Comparison of ENCODE assay signal across 37 cellular contexts in genomic region chr13:109425821-109426689, GRCh38.
"Had no signal": no experiment of that assay in that cellular context is flagged by ENCODE, and none has a peak within 500 bp of the region (broad histone marks: within the 10 kb centered on the region; RNA-seq: fewer than 3 reads in every experiment).

No MANE protein-coding gene starts in this region.

- H3K4me3 Mint-ChIP-seq: activated B cell treated with CpG ODN at 0.5 μM for 24 hours; activated CD8-positive, alpha-beta memory T cell treated with anti-CD3 and anti-CD28 coated beads, Interleukin-2, amount 10 ng/mL, durations not matched to agents 7 days and 5 days; activated CD8-positive, alpha-beta T cell treated with anti-CD3 and anti-CD28 coated beads, Interleukin-2, amount 10 ng/mL, durations not matched to agents 7 days and 5 days; activated naive CD4-positive, alpha-beta T cell treated with anti-CD3 and anti-CD28 coated beads for 36 hours; activated naive CD4-positive, alpha-beta T cell treated with anti-CD3 and anti-CD28 coated beads, Interleukin-2, amount 50 U/mL, for 24 hours; activated naive CD8-positive, alpha-beta T cell treated with anti-CD3 and anti-CD28 coated beads for 36 hours; activated naive CD8-positive, alpha-beta T cell treated with anti-CD3 and anti-CD28 coated beads, Interleukin-2, amount 50 U/mL, for 24 hours; activated T-helper 1 cell treated with anti-CD3 and anti-CD28 coated beads, Interleukin-12 subunit alpha, Interleukin-12 subunit beta, Interleukin-2, Interleukin-4 antibody, amounts not matched to agents 30 ng/mL and 10 ng/mL and 1 ng/mL, durations not matched to agents 14 hours and 24 hours and 36 hours; dendritic cell treated with granulocyte-macrophage colony-stimulating factor and Interleukin-4, amounts not matched to agents 40 ng/mL and 50 ng/mL, for 4 days; endodermal cell; T-helper 17 cell; T-helper 2 cell treated with Interferon-gamma antibody and Interleukin-4, amounts not matched to agents 5 μg/mL and 100 μg/mL, for 36 hours had no signal

- H3K9me3 Mint-ChIP-seq: activated B cell treated with CpG ODN at 0.5 μM for 24 hours; activated naive CD4-positive, alpha-beta T cell treated with anti-CD3 and anti-CD28 coated beads, Interleukin-2, amount 50 U/mL, for 24 hours; activated T-helper 1 cell treated with anti-CD3 and anti-CD28 coated beads, Interleukin-12 subunit alpha, Interleukin-12 subunit beta, Interleukin-2, Interleukin-4 antibody, amounts not matched to agents 30 ng/mL and 10 ng/mL and 1 ng/mL, durations not matched to agents 14 hours and 24 hours and 36 hours had no signal

- H3K4me1 ChIP-seq: adrenal gland, body of pancreas, breast epithelium, colonic mucosa had no signal

- H3K27ac ChIP-seq: adrenal gland, body of pancreas, breast epithelium, cardiac muscle cell, colonic mucosa, dorsolateral prefrontal cortex, WERI-Rb-1 had no signal

- FAIRE-seq: frontal cortex had no signal

- H3K9me3 ChIP-seq: adrenal gland, body of pancreas, breast epithelium, colonic mucosa had no signal

- H3K36me3 ChIP-seq: adrenal gland, breast epithelium, cardiac muscle cell, colonic mucosa, WERI-Rb-1 had no signal

- H3K36me3 Mint-ChIP-seq: activated CD8-positive, alpha-beta memory T cell treated with anti-CD3 and anti-CD28 coated beads, Interleukin-2, amount 10 ng/mL, durations not matched to agents 7 days and 5 days; activated naive CD4-positive, alpha-beta T cell treated with anti-CD3 and anti-CD28 coated beads, Interleukin-2, amount 50 U/mL, for 24 hours; activated naive CD8-positive, alpha-beta T cell treated with anti-CD3 and anti-CD28 coated beads for 36 hours had no signal

- DNase-seq: activated B cell treated with CpG ODN at 0.5 μM for 24 hours; activated CD4-positive, alpha-beta T cell treated with anti-CD3 and anti-CD28 coated beads for 48 hours; activated CD4-positive, alpha-beta T cell treated with anti-CD3 and anti-CD28 coated beads, Interleukin-2, amount 50 U/mL, for 1 hour; activated CD4-positive, alpha-beta T cell treated with anti-CD3 and anti-CD28 coated beads, Interleukin-2, amount 50 U/mL, for 48 hours; activated CD8-positive, alpha-beta memory T cell treated with anti-CD3 and anti-CD28 coated beads, Interleukin-2, amount 10 ng/mL, durations not matched to agents 7 days and 5 days; activated CD8-positive, alpha-beta memory T cell treated with anti-CD3 and anti-CD28 coated beads, Interleukin-2, amount 50 U/mL, for 4 hours; activated CD8-positive, alpha-beta T cell treated with anti-CD3 and anti-CD28 coated beads, Interleukin-2, amount 10 ng/mL, durations not matched to agents 7 days and 5 days; activated effector memory CD4-positive, alpha-beta T cell treated with anti-CD3 and anti-CD28 coated beads, Interleukin-2, amount 50 U/mL, for 16 hours; activated naive CD4-positive, alpha-beta T cell treated with anti-CD3 and anti-CD28 coated beads for 36 hours; activated naive CD8-positive, alpha-beta T cell treated with anti-CD3 and anti-CD28 coated beads for 36 hours; activated naive CD8-positive, alpha-beta T cell treated with anti-CD3 and anti-CD28 coated beads, Interleukin-2, amount 50 U/mL, for 24 hours; activated T-cell treated with anti-CD3 and anti-CD28 coated beads, Interleukin-2, amount 50 U/mL, for 1 hour; activated T-cell treated with anti-CD3 and anti-CD28 coated beads, Interleukin-2, amount 50 U/mL, for 48 hours; adrenal gland; amygdala; aorta; body of pancreas; central memory CD4-positive, alpha-beta T cell; cerebellar nuclear complex; colonic mucosa; dorsolateral prefrontal cortex; effector memory CD4-positive, alpha-beta T cell; endodermal cell; head of caudate nucleus; T-helper 17 cell; T1000; WERI-Rb-1 had no signal

- H3K4me3 ChIP-seq: adrenal gland, body of pancreas, breast epithelium, cardiac muscle cell, colonic mucosa, dorsolateral prefrontal cortex had no signal

- H3K27me3 Mint-ChIP-seq: activated B cell treated with CpG ODN at 0.5 μM for 24 hours; dendritic cell treated with granulocyte-macrophage colony-stimulating factor and Interleukin-4, amounts not matched to agents 40 ng/mL and 50 ng/mL, for 4 days; T-helper 17 cell had no signal

- ATAC-seq: activated CD4-positive, CD25-positive, alpha-beta regulatory T cell treated with anti-CD3 and anti-CD28 coated beads, Interleukin-2, amount 50 U/mL, for 24 hours; activated CD8-positive, alpha-beta memory T cell treated with anti-CD3 and anti-CD28 coated beads, Interleukin-2, amount 10 ng/mL, durations not matched to agents 7 days and 5 days; activated CD8-positive, alpha-beta T cell treated with anti-CD3 and anti-CD28 coated beads, Interleukin-2, amount 10 ng/mL, durations not matched to agents 7 days and 5 days; activated naive CD8-positive, alpha-beta T cell treated with anti-CD3 and anti-CD28 coated beads, Interleukin-2, amount 50 U/mL, for 24 hours; body of pancreas; esophagus mucosa; T-helper 17 cell had no signal

- H3K4me1 Mint-ChIP-seq: activated B cell treated with CpG ODN at 0.5 μM for 24 hours, endodermal cell, T-helper 17 cell had no signal

- H3K27ac Mint-ChIP-seq: activated B cell treated with CpG ODN at 0.5 μM for 24 hours; activated CD8-positive, alpha-beta memory T cell treated with anti-CD3 and anti-CD28 coated beads, Interleukin-2, amount 10 ng/mL, durations not matched to agents 7 days and 5 days; activated CD8-positive, alpha-beta T cell treated with anti-CD3 and anti-CD28 coated beads, Interleukin-2, amount 10 ng/mL, durations not matched to agents 7 days and 5 days; activated naive CD4-positive, alpha-beta T cell treated with anti-CD3 and anti-CD28 coated beads for 36 hours; activated naive CD4-positive, alpha-beta T cell treated with anti-CD3 and anti-CD28 coated beads, Interleukin-2, amount 50 U/mL, for 24 hours; activated naive CD8-positive, alpha-beta T cell treated with anti-CD3 and anti-CD28 coated beads for 36 hours; activated naive CD8-positive, alpha-beta T cell treated with anti-CD3 and anti-CD28 coated beads, Interleukin-2, amount 50 U/mL, for 24 hours; activated T-helper 1 cell treated with anti-CD3 and anti-CD28 coated beads, Interleukin-12 subunit alpha, Interleukin-12 subunit beta, Interleukin-2, Interleukin-4 antibody, amounts not matched to agents 30 ng/mL and 10 ng/mL and 1 ng/mL, durations not matched to agents 14 hours and 24 hours and 36 hours; activated T-helper 2 cell treated with anti-CD3 and anti-CD28 coated beads, Interferon-gamma antibody, Interleukin-2, Interleukin-4, amounts not matched to agents 10 μg/mL and 5 μg/mL and 100 μg/mL, durations not matched to agents 14 hours and 24 hours and 36 hours; dendritic cell treated with granulocyte-macrophage colony-stimulating factor and Interleukin-4, amounts not matched to agents 40 ng/mL and 50 ng/mL, for 4 days; endodermal cell; T-helper 17 cell; T-helper 2 cell treated with Interferon-gamma antibody and Interleukin-4, amounts not matched to agents 5 μg/mL and 100 μg/mL, for 36 hours had no signal

- H3K27me3 ChIP-seq: adrenal gland, body of pancreas, breast epithelium, cardiac muscle cell, colonic mucosa, dorsolateral prefrontal cortex had no signal
